ENCODE assay signal across 1 cellular context in the genomic region with DNA sequence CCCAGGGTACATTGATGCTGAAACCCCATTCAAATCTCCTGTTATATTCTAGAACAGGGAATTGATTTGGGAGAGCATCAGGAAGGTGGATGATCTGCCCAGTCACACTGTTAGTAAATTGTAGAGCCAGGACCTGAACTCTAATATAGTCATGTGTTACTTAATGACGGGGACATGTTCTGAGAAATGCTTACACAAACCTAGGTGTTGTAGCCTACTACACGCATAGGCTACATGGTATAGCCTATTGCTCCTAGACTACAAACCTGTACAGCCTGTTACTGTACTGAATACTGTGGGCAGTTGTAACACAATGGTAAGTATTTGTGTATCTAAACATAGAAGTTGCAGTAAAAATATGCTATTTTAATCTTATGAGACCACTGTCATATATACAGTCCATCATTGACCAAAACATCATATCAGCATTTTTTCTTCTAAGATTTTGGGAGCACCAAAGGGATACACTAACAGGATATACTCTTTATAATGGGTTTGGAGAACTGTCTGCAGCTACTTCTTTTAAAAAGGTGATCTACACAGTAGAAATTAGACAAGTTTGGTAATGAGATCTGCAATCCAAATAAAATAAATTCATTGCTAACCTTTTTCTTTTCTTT.
TF ChIP-seq lines count a peak whose summit lies in the region.

No MANE protein-coding gene starts in this region.

TF ChIP-seq in GM23338, 12 proteins besides CTCF, POLR2A, EP300 and RAD21 (continued from another document):
- TF ChIP-seq, protein P1, sequence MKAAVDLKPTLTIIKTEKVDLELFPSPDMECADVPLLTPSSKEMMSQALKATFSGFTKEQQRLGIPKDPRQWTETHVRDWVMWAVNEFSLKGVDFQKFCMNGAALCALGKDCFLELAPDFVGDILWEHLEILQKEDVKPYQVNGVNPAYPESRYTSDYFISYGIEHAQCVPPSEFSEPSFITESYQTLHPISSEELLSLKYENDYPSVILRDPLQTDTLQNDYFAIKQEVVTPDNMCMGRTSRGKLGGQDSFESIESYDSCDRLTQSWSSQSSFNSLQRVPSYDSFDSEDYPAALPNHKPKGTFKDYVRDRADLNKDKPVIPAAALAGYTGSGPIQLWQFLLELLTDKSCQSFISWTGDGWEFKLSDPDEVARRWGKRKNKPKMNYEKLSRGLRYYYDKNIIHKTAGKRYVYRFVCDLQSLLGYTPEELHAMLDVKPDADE (IDR thresholded peaks at IDR 0.05): no peak
- TF ChIP-seq EZH2 (IDR thresholded peaks at IDR 0.05; ENCODE audit: low read depth, unreplicated experiment) (no peak), NANOG (IDR thresholded peaks at IDR 0.05; ENCODE audit: borderline replicate concordance) (no peak), ZNF331 (CRISPR knock-in tag; IDR thresholded peaks at IDR 0.05; ENCODE audit: low read depth) (no peak), POLR2AphosphoS5 (IDR thresholded peaks at IDR 0.05; ENCODE audit: low read depth) (no peak), REST (IDR thresholded peaks at IDR 0.05; ENCODE audit: unreplicated experiment) (no peak), STAT1 (IDR thresholded peaks at IDR 0.05; ENCODE audit: unreplicated experiment) (no peak), ZNF114 (CRISPR knock-in tag; IDR thresholded peaks at IDR 0.05) (no peak)
- TF ChIP-seq, protein P2, sequence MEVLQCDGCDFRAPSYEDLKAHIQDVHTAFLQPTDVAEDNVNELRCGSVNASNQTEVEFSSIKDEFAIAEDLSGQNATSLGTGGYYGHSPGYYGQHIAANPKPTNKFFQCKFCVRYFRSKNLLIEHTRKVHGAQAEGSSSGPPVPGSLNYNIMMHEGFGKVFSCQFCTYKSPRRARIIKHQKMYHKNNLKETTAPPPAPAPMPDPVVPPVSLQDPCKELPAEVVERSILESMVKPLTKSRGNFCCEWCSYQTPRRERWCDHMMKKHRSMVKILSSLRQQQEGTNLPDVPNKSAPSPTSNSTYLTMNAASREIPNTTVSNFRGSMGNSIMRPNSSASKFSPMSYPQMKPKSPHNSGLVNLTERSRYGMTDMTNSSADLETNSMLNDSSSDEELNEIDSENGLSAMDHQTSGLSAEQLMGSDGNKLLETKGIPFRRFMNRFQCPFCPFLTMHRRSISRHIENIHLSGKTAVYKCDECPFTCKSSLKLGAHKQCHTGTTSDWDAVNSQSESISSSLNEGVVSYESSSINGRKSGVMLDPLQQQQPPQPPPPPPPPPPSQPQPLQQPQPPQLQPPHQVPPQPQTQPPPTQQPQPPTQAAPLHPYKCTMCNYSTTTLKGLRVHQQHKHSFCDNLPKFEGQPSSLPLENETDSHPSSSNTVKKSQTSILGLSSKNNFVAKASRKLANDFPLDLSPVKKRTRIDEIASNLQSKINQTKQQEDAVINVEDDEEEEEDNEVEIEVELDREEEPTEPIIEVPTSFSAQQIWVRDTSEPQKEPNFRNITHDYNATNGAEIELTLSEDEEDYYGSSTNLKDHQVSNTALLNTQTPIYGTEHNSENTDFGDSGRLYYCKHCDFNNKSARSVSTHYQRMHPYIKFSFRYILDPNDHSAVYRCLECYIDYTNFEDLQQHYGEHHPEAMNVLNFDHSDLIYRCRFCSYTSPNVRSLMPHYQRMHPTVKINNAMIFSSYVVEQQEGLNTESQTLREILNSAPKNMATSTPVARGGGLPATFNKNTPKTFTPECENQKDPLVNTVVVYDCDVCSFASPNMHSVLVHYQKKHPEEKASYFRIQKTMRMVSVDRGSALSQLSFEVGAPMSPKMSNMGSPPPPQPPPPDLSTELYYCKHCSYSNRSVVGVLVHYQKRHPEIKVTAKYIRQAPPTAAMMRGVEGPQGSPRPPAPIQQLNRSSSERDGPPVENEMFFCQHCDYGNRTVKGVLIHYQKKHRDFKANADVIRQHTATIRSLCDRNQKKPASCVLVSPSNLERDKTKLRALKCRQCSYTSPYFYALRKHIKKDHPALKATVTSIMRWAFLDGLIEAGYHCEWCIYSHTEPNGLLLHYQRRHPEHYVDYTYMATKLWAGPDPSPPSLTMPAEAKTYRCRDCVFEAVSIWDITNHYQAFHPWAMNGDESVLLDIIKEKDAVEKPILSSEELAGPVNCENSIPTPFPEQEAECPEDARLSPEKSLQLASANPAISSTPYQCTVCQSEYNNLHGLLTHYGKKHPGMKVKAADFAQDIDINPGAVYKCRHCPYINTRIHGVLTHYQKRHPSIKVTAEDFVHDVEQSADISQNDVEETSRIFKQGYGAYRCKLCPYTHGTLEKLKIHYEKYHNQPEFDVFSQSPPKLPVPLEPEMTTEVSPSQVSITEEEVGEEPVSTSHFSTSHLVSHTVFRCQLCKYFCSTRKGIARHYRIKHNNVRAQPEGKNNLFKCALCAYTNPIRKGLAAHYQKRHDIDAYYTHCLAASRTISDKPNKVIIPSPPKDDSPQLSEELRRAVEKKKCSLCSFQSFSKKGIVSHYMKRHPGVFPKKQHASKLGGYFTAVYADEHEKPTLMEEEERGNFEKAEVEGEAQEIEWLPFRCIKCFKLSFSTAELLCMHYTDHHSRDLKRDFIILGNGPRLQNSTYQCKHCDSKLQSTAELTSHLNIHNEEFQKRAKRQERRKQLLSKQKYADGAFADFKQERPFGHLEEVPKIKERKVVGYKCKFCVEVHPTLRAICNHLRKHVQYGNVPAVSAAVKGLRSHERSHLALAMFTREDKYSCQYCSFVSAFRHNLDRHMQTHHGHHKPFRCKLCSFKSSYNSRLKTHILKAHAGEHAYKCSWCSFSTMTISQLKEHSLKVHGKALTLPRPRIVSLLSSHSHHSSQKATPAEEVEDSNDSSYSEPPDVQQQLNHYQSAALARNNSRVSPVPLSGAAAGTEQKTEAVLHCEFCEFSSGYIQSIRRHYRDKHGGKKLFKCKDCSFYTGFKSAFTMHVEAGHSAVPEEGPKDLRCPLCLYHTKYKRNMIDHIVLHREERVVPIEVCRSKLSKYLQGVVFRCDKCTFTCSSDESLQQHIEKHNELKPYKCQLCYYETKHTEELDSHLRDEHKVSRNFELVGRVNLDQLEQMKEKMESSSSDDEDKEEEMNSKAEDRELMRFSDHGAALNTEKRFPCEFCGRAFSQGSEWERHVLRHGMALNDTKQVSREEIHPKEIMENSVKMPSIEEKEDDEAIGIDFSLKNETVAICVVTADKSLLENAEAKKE (CRISPR knock-in tag; IDR thresholded peaks at IDR 0.05): no peak
